1 cellular context compared by ENCODE assay signal in genomic region chr5:102762828-102763227, GRCh38.
TF ChIP-seq lines count a peak whose summit lies in the region.

No MANE protein-coding gene starts in this region.

TF ChIP-seq in GM12878, 131 proteins besides CTCF, POLR2A, EP300 and RAD21 (continued from another document):
- TF ChIP-seq CUX1 (IDR thresholded peaks at IDR 0.05; ENCODE audit: insufficient replicate concordance, low read depth, low read length) = no peak
- no peak for TF ChIP-seq SIN3A (IDR thresholded peaks at IDR 0.05; ENCODE audit: low read depth, low read length)
- TF ChIP-seq ZNF687 (IDR thresholded peaks at IDR 0.05) = no peak
- no peak for TF ChIP-seq CBFB (IDR thresholded peaks at IDR 0.05; ENCODE audit: low read depth)
- no peak for TF ChIP-seq RCOR1 (conservative IDR thresholded peaks at IDR 0.05; ENCODE audit: low read depth, low read length)
- no peak for TF ChIP-seq ZBTB11 (CRISPR knock-in tag; IDR thresholded peaks at IDR 0.05)
- no peak for TF ChIP-seq SIX5 (IDR thresholded peaks at IDR 0.05; ENCODE audit: low read depth, low read length, severe bottlenecking)
- no peak for TF ChIP-seq PKNOX1 (IDR thresholded peaks at IDR 0.05)
- no peak for TF ChIP-seq IRF4 (IDR thresholded peaks at IDR 0.05; ENCODE audit: low read depth, low read length)
- TF ChIP-seq KLF5 (IDR thresholded peaks at IDR 0.05; ENCODE audit: partially characterized antibody) = no peak
- no peak for TF ChIP-seq ZNF207 (IDR thresholded peaks at IDR 0.05; ENCODE audit: borderline replicate concordance)
- no peak for TF ChIP-seq SP1 (IDR thresholded peaks at IDR 0.05; ENCODE audit: low read depth, low read length)
